22 cellular contexts compared by ENCODE assay signal in the genomic region with DNA sequence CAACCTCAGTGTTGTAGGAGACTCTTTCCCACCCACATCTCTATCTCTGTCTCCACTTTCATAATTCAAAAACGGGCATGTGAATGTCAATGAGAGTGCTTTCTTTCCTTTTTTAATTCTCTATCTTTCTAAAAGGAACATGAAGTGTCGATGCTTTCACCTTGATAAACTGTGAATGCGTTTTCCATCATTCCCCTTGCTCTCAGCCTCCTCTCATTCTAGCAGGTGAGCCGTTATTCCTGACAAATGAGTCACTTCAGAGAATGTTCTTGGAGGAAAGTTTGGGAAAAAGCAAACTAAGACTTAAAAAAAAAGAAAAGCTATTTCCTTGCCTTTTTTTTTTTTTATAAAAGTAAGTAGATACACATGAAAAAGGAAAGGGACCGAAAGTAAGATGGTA.
DNase-seq lines count a peak whose midpoint lies in the region; ATAC-seq and TF ChIP-seq lines count a peak whose summit lies in the region.
"Had no signal": no experiment of that assay in that cellular context is flagged by ENCODE, and none has a peak within 500 bp of the region (broad histone marks: within the 10 kb centered on the region; RNA-seq: fewer than 3 reads in every experiment).

No MANE protein-coding gene starts in this region.

- H3K27me3 ChIP-seq in Karpas-422 (ENCODE audit: low read length), result no peaks in the 10 kb centered on the region
- H3K27me3 ChIP-seq: BLaER1 treated with 17β-estradiol and CSF1 and Interleukin-3, amounts not matched to agents 10 nM and 100 nM had no signal

- no peaks in the 10 kb centered on the region; a peak in 1 of 3 replicates for H3K36me3 ChIP-seq in HEK293 (ENCODE audit: control insufficient read depth in 2 of 2, insufficient read depth in 1 of 2, low read length in 2 of 2)
- H3K36me3 ChIP-seq in Karpas-422 (ENCODE audit: insufficient read depth, low read length), result no peaks in the 10 kb centered on the region
- H3K36me3 ChIP-seq: BLaER1 treated with 17β-estradiol and CSF1 and Interleukin-3, amounts not matched to agents 10 nM and 100 nM had no signal

- H3K4me2 ChIP-seq in Karpas-422 (ENCODE audit: low read depth, low read length, poor library complexity, severe bottlenecking), result peak overlapping the region; percentile 42
- H3K4me2 ChIP-seq: A549; BLaER1 treated with 17β-estradiol and CSF1 and Interleukin-3, amounts not matched to agents 10 nM and 100 nM had no signal

- peak overlapping the region; percentile 69; the same call in 1 of the 2 replicates for H2AFZ ChIP-seq in Karpas-422 (ENCODE audit: low read length)

- no peak overlapping the region for H3K4me3 ChIP-seq in HEK293 (ENCODE audit: low read depth, low read length)
- no peak overlapping the region for H3K4me3 ChIP-seq in Karpas-422 (ENCODE audit: low read length)
- H3K4me3 ChIP-seq: A549; BLaER1 treated with 17β-estradiol and CSF1 and Interleukin-3, amounts not matched to agents 10 nM and 100 nM; GM12878 had no signal

- ATAC-seq in GM21423 (IDR thresholded peaks at IDR 0.05; ENCODE audit: unreplicated experiment), result no peak
- ATAC-seq: A549; CD8-positive, alpha-beta T cell; GM12878 had no signal

- no peaks in the 10 kb centered on the region for H3K79me2 ChIP-seq in Karpas-422 (ENCODE audit: low read length)

- H3K4me1 ChIP-seq in HEK293 (ENCODE audit: control insufficient read depth, insufficient read depth, low read length) (no peaks in the 10 kb centered on the region), Karpas-422 (ENCODE audit: low read length) (no peaks in the 10 kb centered on the region)
- H3K4me1 ChIP-seq: A549; BLaER1 treated with 17β-estradiol and CSF1 and Interleukin-3, amounts not matched to agents 10 nM and 100 nM; Caco-2 had no signal

- H3K9ac ChIP-seq in Karpas-422 (ENCODE audit: low read length), result no peak overlapping the region
- H3K9ac ChIP-seq: BLaER1 treated with 17β-estradiol and CSF1 and Interleukin-3, amounts not matched to agents 10 nM and 100 nM had no signal

- H3K9me3 ChIP-seq in HEK293 (ENCODE audit: control insufficient read depth, insufficient read depth, low read depth, low read length), result no peaks in the 10 kb centered on the region
- H3K9me3 ChIP-seq in Karpas-422 (ENCODE audit: low read length), result no peaks in the 10 kb centered on the region
- H3K9me3 ChIP-seq: A549, Caco-2 had no signal

- POLR2A ChIA-PET in HEK293 (lab: Yijun Ruan, JAX), result no interaction called here

- H3K9me2 ChIP-seq in Karpas-422 (replicated peaks; ENCODE audit: insufficient read depth, low read length), result no peaks in the 10 kb centered on the region

- CTCF ChIA-PET in HEK293 (lab: Yijun Ruan, JAX), result interaction anchor here (0.7 kb wide), 1 partner anchor 353 kb away, joined by 3 read pairs; no protein-coding TSS in a partner anchor

- TF ChIP-seq CTCF in HEK293 (tag by site-specific recombination; IDR thresholded peaks at IDR 0.05), result no peak

- no peak overlapping the region for H3K27ac ChIP-seq in HEK293 (ENCODE audit: extremely low read depth, low read depth, low read length)
- H3K27ac ChIP-seq in Karpas-422 (ENCODE audit: low read length), result no peak overlapping the region
- peak overlapping the region; percentile 26 for H3K27ac ChIP-seq in caudate nucleus (ENCODE audit: low read depth, low read length)
- H3K27ac ChIP-seq: 22Rv1; A549; BLaER1 treated with 17β-estradiol and CSF1 and Interleukin-3, amounts not matched to agents 10 nM and 100 nM; C4-2B had no signal

- H4K20me1 ChIP-seq in Karpas-422 (ENCODE audit: insufficient read depth, low read depth, low read length), result no peaks in the 10 kb centered on the region
- H4K20me1 ChIP-seq: BLaER1 treated with 17β-estradiol and CSF1 and Interleukin-3, amounts not matched to agents 10 nM and 100 nM had no signal

- no peak for DNase-seq in Karpas-422
- DNase-seq in caudate nucleus (lab: John Stamatoyannopoulos, UW), result peak in 5 of 61 donors; percentile 1 to 59 (median 9)
- DNase-seq in DMS114 treated with DMSO at 0.1 percent for 48 hours (lab: John Stamatoyannopoulos, UW; ENCODE audit: unreplicated experiment), result no peak
- DNase-seq in nucleus accumbens (lab: John Stamatoyannopoulos, UW), result no peak
- DNase-seq: AML-193; Caco-2; Calu3; CD4-positive, alpha-beta T cell; CD8-positive, alpha-beta T cell; DMS153; DMS53; DMS79; DND-41; EL; GDM1 had no signal

TF ChIP-seq in HEK293, 187 proteins besides CTCF, POLR2A, EP300 and RAD21:
- TF ChIP-seq, protein P1, sequence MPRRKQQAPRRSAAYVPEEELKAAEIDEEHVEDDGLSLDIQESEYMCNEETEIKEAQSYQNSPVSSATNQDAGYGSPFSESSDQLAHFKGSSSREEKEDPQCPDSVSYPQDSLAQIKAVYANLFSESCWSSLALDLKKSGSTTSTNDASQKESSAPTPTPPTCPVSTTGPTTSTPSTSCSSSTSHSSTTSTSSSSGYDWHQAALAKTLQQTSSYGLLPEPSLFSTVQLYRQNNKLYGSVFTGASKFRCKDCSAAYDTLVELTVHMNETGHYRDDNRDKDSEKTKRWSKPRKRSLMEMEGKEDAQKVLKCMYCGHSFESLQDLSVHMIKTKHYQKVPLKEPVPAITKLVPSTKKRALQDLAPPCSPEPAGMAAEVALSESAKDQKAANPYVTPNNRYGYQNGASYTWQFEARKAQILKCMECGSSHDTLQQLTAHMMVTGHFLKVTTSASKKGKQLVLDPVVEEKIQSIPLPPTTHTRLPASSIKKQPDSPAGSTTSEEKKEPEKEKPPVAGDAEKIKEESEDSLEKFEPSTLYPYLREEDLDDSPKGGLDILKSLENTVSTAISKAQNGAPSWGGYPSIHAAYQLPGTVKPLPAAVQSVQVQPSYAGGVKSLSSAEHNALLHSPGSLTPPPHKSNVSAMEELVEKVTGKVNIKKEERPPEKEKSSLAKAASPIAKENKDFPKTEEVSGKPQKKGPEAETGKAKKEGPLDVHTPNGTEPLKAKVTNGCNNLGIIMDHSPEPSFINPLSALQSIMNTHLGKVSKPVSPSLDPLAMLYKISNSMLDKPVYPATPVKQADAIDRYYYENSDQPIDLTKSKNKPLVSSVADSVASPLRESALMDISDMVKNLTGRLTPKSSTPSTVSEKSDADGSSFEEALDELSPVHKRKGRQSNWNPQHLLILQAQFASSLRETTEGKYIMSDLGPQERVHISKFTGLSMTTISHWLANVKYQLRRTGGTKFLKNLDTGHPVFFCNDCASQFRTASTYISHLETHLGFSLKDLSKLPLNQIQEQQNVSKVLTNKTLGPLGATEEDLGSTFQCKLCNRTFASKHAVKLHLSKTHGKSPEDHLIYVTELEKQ (tag by site-specific recombination; IDR thresholded peaks at IDR 0.05; ENCODE audit: borderline replicate concordance), result no peak
- TF ChIP-seq PRDM1 (tag by site-specific recombination; IDR thresholded peaks at IDR 0.05), result 0 out of 2 replicates have a peak, but pooled peaks have one; percentile 24
